8 cellular contexts compared by ENCODE assay signal in genomic region chr2:119240311-119241204, GRCh38. TPM values are rescaled to one million over a fixed set of nuclear protein-coding genes. Genes with fewer than 3 reads are reported as not detected.
DNase-seq lines count a peak whose midpoint lies in the region; ATAC-seq and TF ChIP-seq lines count a peak whose summit lies in the region.

No MANE protein-coding gene starts in this region.

- H3K9me3 ChIP-seq in endodermal cell (ENCODE audit: control insufficient read depth, low read length), result peaks cover under 1% of the 10 kb centered on the region

- DNase-seq in DMS79 treated with DMSO at 0.1 percent for 48 hours (lab: John Stamatoyannopoulos, UW) (peak; percentile 81), NCI-H2196 treated with DMSO at 0.1 percent for 48 hours (lab: John Stamatoyannopoulos, UW; ENCODE audit: unreplicated experiment) (peak; percentile 99), endodermal cell (peak; percentile 75), myocyte (ENCODE audit: low read depth) (peak; percentile 99), CD14-positive monocyte (ENCODE audit: low spot score) (no peak)
- no peak for DNase-seq in activated CD4-positive, alpha-beta T cell treated with anti-CD3 and anti-CD28 coated beads for 1 hour

- H3K36me3 Mint-ChIP-seq in endodermal cell (ENCODE audit: low read depth) (peaks cover 2% of the 10 kb centered on the region), CD14-positive monocyte (peaks cover 2 to 9% of the 10 kb centered on the region in 2 donors)
- no peaks in the 10 kb centered on the region for H3K36me3 Mint-ChIP-seq in activated T-helper 17 cell treated with anti-CD3 and anti-CD28 coated beads, Interleukin-2, amount 50 U/mL, for 72 hours (ENCODE audit: low read depth)

- peaks cover 5% of the 10 kb centered on the region for H3K4me1 ChIP-seq in endodermal cell (ENCODE audit: control insufficient read depth, insufficient read depth, low read length)

- H3K4me3 ChIP-seq in endodermal cell (ENCODE audit: low read length), result no peak overlapping the region

- H3K9me3 Mint-ChIP-seq in endodermal cell, result peaks cover 2% of the 10 kb centered on the region
- H3K9me3 Mint-ChIP-seq in activated T-helper 17 cell treated with anti-CD3 and anti-CD28 coated beads, Interleukin-2, amount 50 U/mL, for 72 hours, result no peaks in the 10 kb centered on the region
- H3K9me3 Mint-ChIP-seq in CD14-positive monocyte, result no peaks in the 10 kb centered on the region

- ATAC-seq in activated T-helper 17 cell treated with anti-CD3 and anti-CD28 coated beads, Interleukin-2, amount 50 U/mL, for 72 hours (replicated peaks), result no peak
- no peak for ATAC-seq in HG03565 (IDR thresholded peaks at IDR 0.05; ENCODE audit: unreplicated experiment)

- intact Hi-C loops in CD14-positive monocyte (cut with micrococcal nuclease), result no loop called here

- TF ChIP-seq CTCF in endodermal cell (conservative IDR thresholded peaks at IDR 0.05) (no peak), CD14-positive monocyte (IDR thresholded peaks at IDR 0.05) (no peak)

- H3K27ac ChIP-seq in endodermal cell (ENCODE audit: low read depth, low read length), result no peak overlapping the region

- peaks cover 10% of the 10 kb centered on the region for H3K4me1 Mint-ChIP-seq in endodermal cell
- H3K4me1 Mint-ChIP-seq in activated T-helper 17 cell treated with anti-CD3 and anti-CD28 coated beads, Interleukin-2, amount 50 U/mL, for 72 hours, result no peaks in the 10 kb centered on the region
- no peaks in the 10 kb centered on the region for H3K4me1 Mint-ChIP-seq in CD14-positive monocyte

- peak overlapping the region; percentile 21 for H3K27ac Mint-ChIP-seq in endodermal cell
- H3K27ac Mint-ChIP-seq in activated T-helper 17 cell treated with anti-CD3 and anti-CD28 coated beads, Interleukin-2, amount 50 U/mL, for 72 hours, result no peak overlapping the region
- H3K27ac Mint-ChIP-seq in CD14-positive monocyte, result peak overlapping the region in 1 of 7 donors; percentile 26

- 60 to 80% methylated on average over 4 to 15 of the region's 15 CpGs for WGBS in endodermal cell (ENCODE audit: insufficient coverage in 1 of 2, insufficient read length in 1 of 2), 2 experiments

- no peak overlapping the region for H3K9ac ChIP-seq in endodermal cell (ENCODE audit: extremely low read depth, low read length, poor library complexity, severe bottlenecking)

- H3K36me3 ChIP-seq in endodermal cell (ENCODE audit: control insufficient read depth, insufficient read depth, low read length), result no peaks in the 10 kb centered on the region

- H3K4me3 Mint-ChIP-seq in endodermal cell, result no peak overlapping the region
- H3K4me3 Mint-ChIP-seq in activated T-helper 17 cell treated with anti-CD3 and anti-CD28 coated beads, Interleukin-2, amount 50 U/mL, for 72 hours, result no peak overlapping the region
- H3K4me3 Mint-ChIP-seq in CD14-positive monocyte, result no peak overlapping the region

- H3K27me3 ChIP-seq in endodermal cell (ENCODE audit: control insufficient read depth, insufficient read depth, low read length, poor library complexity, severe bottlenecking), result no peaks in the 10 kb centered on the region

- H3K27me3 Mint-ChIP-seq in endodermal cell (ENCODE audit: insufficient read depth) (no peaks in the 10 kb centered on the region), CD14-positive monocyte (ENCODE audit: low read depth in 3 of 3) (peaks cover 0 to 2% (median 0%) of the 10 kb centered on the region in 3 donors)
- H3K27me3 Mint-ChIP-seq in activated T-helper 17 cell treated with anti-CD3 and anti-CD28 coated beads, Interleukin-2, amount 50 U/mL, for 72 hours, result peaks cover 6% of the 10 kb centered on the region

RNA-seq across cellular contexts. Expression of gene STEAP3, which starts 16.9 kb away (rescaled TPM):
- total RNA-seq in endodermal cell (1 to 10 TPM; 4.4 to 7.9 TPM), myocyte (60.7 and 75.7 TPM in 2 replicates)
- 3.2 TPM for polyA plus RNA-seq in endodermal cell (2013, experiment 1 of 2)
- 4.2 TPM for polyA plus RNA-seq in endodermal cell (2013, experiment 2 of 2)
- 81.7 TPM for polyA plus RNA-seq in myocyte (2012)
- under 1 TPM in 1 of 2 donors, not detected in 1; 0.11 TPM for total RNA-seq in activated T-helper 17 cell treated with anti-CD3 and anti-CD28 coated beads, Interleukin-2, amount 50 U/mL, for 72 hours
- polyA plus RNA-seq in CD14-positive monocyte, result 1 to 10 TPM; 3.0 to 3.3 TPM

Comparison
In these comparisons a context has a peak if more than half of its experiments do, and no peak if none do; other contexts are left out.
1. DNase-seq: peak in DMS79 treated with DMSO at 0.1 percent for 48 hours (single experiment), NCI-H2196 treated with DMSO at 0.1 percent for 48 hours (single experiment), endodermal cell (single experiment) and myocyte (single experiment); none in activated CD4-positive, alpha-beta T cell treated with anti-CD3 and anti-CD28 coated beads for 1 hour (single experiment) and CD14-positive monocyte (single experiment).
2. RNA of gene STEAP3, which starts 16.9 kb away (total RNA-seq): 60.7 to 75.7 TPM in myocyte and 4.4 to 7.9 TPM in endodermal cell; 0.11 TPM in activated T-helper 17 cell treated with anti-CD3 and anti-CD28 coated beads, Interleukin-2, amount 50 U/mL, for 72 hours; every median in the first group is over 4 times any median in the second.